Comparison of ENCODE assay signal across 30 cellular contexts in the genomic region with DNA sequence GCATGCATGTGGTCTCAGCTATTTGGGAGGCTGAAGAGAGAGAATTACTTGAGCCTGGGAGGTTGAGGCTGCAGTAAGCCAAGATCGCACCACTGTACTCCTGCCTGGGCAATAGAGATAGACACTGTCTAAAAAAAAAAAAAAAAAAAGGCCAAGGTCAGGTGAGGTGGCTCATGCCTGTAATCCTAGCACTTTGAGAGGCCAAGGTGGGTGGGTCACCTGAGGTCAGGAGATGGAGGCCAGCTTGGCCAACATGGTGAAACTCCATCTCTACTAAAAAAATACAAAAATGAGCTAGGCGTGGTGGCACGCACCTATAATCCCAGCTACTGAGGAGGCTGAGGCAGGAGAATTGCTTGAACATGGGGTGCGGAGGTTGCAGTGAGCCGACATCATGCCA. TPM values are rescaled to one million over a fixed set of nuclear protein-coding genes. Genes with fewer than 3 reads are reported as not detected.
A peak's percentile ranks its signal among the peaks of the same experiment; 100 is the strongest.
DNase-seq lines count a peak whose midpoint lies in the region; ATAC-seq, FAIRE-seq and TF ChIP-seq lines count a peak whose summit lies in the region.
"Had no signal": no experiment of that assay in that cellular context is flagged by ENCODE, and none has a peak within 500 bp of the region (broad histone marks: within the 10 kb centered on the region; RNA-seq: fewer than 3 reads in every experiment).

No MANE protein-coding gene starts in this region.

- H3K36me3 ChIP-seq in HepG2 (replicated peaks in 1 of 2; ENCODE audit: control insufficient read depth in 1 of 2, insufficient read depth in 2 of 2, low read length in 2 of 2) (no peaks in the 10 kb centered on the region), right lobe of liver (no peaks in the 10 kb centered on the region)
- H3K36me3 ChIP-seq: BE2C; BLaER1; BLaER1 treated with 17β-estradiol and CSF1 and Interleukin-3, amounts not matched to agents 10 nM and 100 nM had no signal

- 63% methylated on average over 5 of the region's 5 CpGs for WGBS in HepG2 (ENCODE audit: low lambda C conversion rate)
- WGBS in right lobe of liver (ENCODE audit: insufficient coverage, low coverage, low lambda C conversion rate, missing lambda C conversion rate) = 96% methylated on average over 3 of the region's 5 CpGs

- no peak overlapping the region for H3K9ac ChIP-seq in HepG2 (ENCODE audit: insufficient read depth, low read depth, low read length)
- H3K9ac ChIP-seq: BLaER1; BLaER1 treated with 17β-estradiol and CSF1 and Interleukin-3, amounts not matched to agents 10 nM and 100 nM had no signal

- no peak overlapping the region for H2AFZ ChIP-seq in HepG2 (ENCODE audit: low read length)

- CTCF ChIA-PET in HepG2 (lab: Yijun Ruan, JAX; ENCODE audit: low intra/inter-chr PET ratio, low total read pairs) = no interaction called here

- FAIRE-seq in HepG2 (lab: Jason Lieb, UNC) = no peak
- FAIRE-seq: A204.1, A549, D721Med had no signal

- no peak overlapping the region; the same call in 1 of the 2 replicates for H3K4me2 ChIP-seq in HepG2 (ENCODE audit: low read depth, low read length)
- H3K4me2 ChIP-seq: A549; BLaER1; BLaER1 treated with 17β-estradiol and CSF1 and Interleukin-3, amounts not matched to agents 10 nM and 100 nM had no signal

- in situ Hi-C loops in HepG2 (cut with HindIII; ENCODE audit: extremely low pct_ligation_motif_present, low pct_unique_long_range_greater_than_20kb) = no loop called here

- TF ChIP-seq POLR2A in HepG2 (IDR thresholded peaks at IDR 0.05; ENCODE audit: insufficient read depth in 1 of 2, low read depth in 2 of 2, low read length in 2 of 2) = no peak
- no peak for TF ChIP-seq POLR2A in right lobe of liver (IDR thresholded peaks at IDR 0.05)

- TF ChIP-seq EP300 in HepG2 (IDR thresholded peaks at IDR 0.05; ENCODE audit: low read depth in 2 of 2, low read length in 2 of 2) (0 out of 4 replicates have a peak, but pooled peaks of 1 of the 2 experiments have one; percentile 6), HepG2 (CRISPR knock-in tag; IDR thresholded peaks at IDR 0.05; ENCODE audit: borderline replicate concordance) (no peak)

- intact Hi-C loops in HepG2 (cut with micrococcal nuclease; ENCODE audit: unreplicated experiment) = no loop called here
- intact Hi-C loops in right lobe of liver (cut with DNase I) = no loop called here

- no peak overlapping the region for H3K4me3 ChIP-seq in HepG2 (replicated peaks in 1 of 3; ENCODE audit: insufficient read depth in 1 of 3, low read depth in 2 of 3, low read length in 3 of 3)
- H3K4me3 ChIP-seq in right lobe of liver = no peak overlapping the region
- H3K4me3 ChIP-seq: A549; BLaER1; BLaER1 treated with 17β-estradiol and CSF1 and Interleukin-3, amounts not matched to agents 10 nM and 100 nM had no signal

- H3K4me1 ChIP-seq in HepG2 (ENCODE audit: insufficient read depth, low read length) = peaks cover 50% of the 10 kb centered on the region
- H3K4me1 ChIP-seq in right lobe of liver = no peaks in the 10 kb centered on the region
- H3K4me1 ChIP-seq: A549, BE2C, BLaER1, Caco-2 had no signal

- POLR2A ChIA-PET in HepG2 (lab: Yijun Ruan, JAX) = interaction anchor here (1.3 kb wide), 1 partner anchor 15 kb away, joined by 4 read pairs; no protein-coding TSS in a partner anchor

- H3K27ac ChIP-seq in HepG2 (ENCODE audit: extremely low read length, insufficient read depth, low read length) (no peak overlapping the region), right lobe of liver (no peak overlapping the region)
- H3K27ac ChIP-seq: 22Rv1; A549; BLaER1; BLaER1 treated with 17β-estradiol and CSF1 and Interleukin-3, amounts not matched to agents 10 nM and 100 nM; C4-2B had no signal

- DNase-seq in HepG2 (ENCODE audit: low spot score) (no peak), right lobe of liver (no peak)
- DNase-seq: 8988T; ACHN; AML-193; BE2C; C1 segment of cervical spinal cord; Caco-2; Calu3; CD4-positive, alpha-beta memory T cell; CD4-positive, alpha-beta T cell; CD4-positive, CD25-positive, alpha-beta regulatory T cell; CD8-positive, alpha-beta memory T cell; CD8-positive, alpha-beta T cell; COR-L47; DMS 273 treated with DMSO at 0.1 percent for 48 hours; DMS153; DMS53; DMS79; DMS79 treated with DMSO at 0.1 percent for 48 hours; DND-41; EL had no signal

- TF ChIP-seq CTCF in HepG2 (CRISPR knock-in tag; IDR thresholded peaks at IDR 0.05) (no peak), right lobe of liver (IDR thresholded peaks at IDR 0.05) (no peak)

- no peaks in the 10 kb centered on the region for H3K9me3 ChIP-seq in HepG2 (ENCODE audit: low read length)
- no peaks in the 10 kb centered on the region for H3K9me3 ChIP-seq in right lobe of liver
- H3K9me3 ChIP-seq: BE2C, Caco-2 had no signal

- H3K27me3 ChIP-seq in HepG2 (ENCODE audit: control insufficient read depth in 1 of 2, insufficient read depth in 2 of 2, low read length in 2 of 2) (no peaks in the 10 kb centered on the region), right lobe of liver (no peaks in the 10 kb centered on the region)
- H3K27me3 ChIP-seq: BE2C; BLaER1; BLaER1 treated with 17β-estradiol and CSF1 and Interleukin-3, amounts not matched to agents 10 nM and 100 nM had no signal

- BruUV-seq in HepG2 (replicated peaks; lab: Mats Ljungman, UMichigan) = no TSS peak

- H3K79me2 ChIP-seq in HepG2 (ENCODE audit: insufficient read depth, low read length) = no peaks in the 10 kb centered on the region

- TF ChIP-seq RAD21 in HepG2 (CRISPR knock-in tag; IDR thresholded peaks at IDR 0.05) = no peak

- no peak; the same call in 2 of the 3 replicates for ATAC-seq in HepG2
- ATAC-seq in right lobe of liver = no peak
- ATAC-seq: A549; CD8-positive, alpha-beta T cell had no signal

- H4K20me1 ChIP-seq in HepG2 (ENCODE audit: insufficient read depth, low read length) = no peaks in the 10 kb centered on the region
- H4K20me1 ChIP-seq: BLaER1; BLaER1 treated with 17β-estradiol and CSF1 and Interleukin-3, amounts not matched to agents 10 nM and 100 nM had no signal

RNA-seq across cellular contexts. Expression of gene CORO1A, which starts 28.2 kb away (rescaled TPM):
- 5.4 and 6.5 TPM in 2 replicates for total RNA-seq in HepG2 (2016; rRNA removed; fragmentation: Illumina TruSeq; extraction: Trizol)
- total RNA-seq in HepG2 (2016; cell fraction: cytosol; rRNA removed; fragmentation: Illumina TruSeq; extraction: Trizol; ENCODE audit: low read depth) = 1.5 and 2.3 TPM in 2 replicates
- 5.9 and 7.5 TPM in 2 replicates for total RNA-seq in HepG2 (2016; cell fraction: insoluble cytoplasmic fraction; rRNA removed; fragmentation: Illumina TruSeq; extraction: Trizol)
- total RNA-seq in HepG2 (2016; cell fraction: membrane; rRNA removed; fragmentation: Illumina TruSeq; extraction: Trizol) = 2.0 and 3.3 TPM in 2 replicates
- 2.5 and 3.5 TPM in 2 replicates for total RNA-seq in HepG2 (2016; cell fraction: nucleus; rRNA removed; fragmentation: Illumina TruSeq; extraction: Trizol)
- 9.5 and 12.9 TPM in 2 replicates for polyA plus RNA-seq in HepG2 (2011; rRNA removed)
- polyA plus RNA-seq in HepG2 (2011; cell fraction: cytosol; rRNA removed) = 10.4 and 20.0 TPM in 2 replicates
- 13.6 and 19.0 TPM in 2 replicates for polyA plus RNA-seq in HepG2 (2011; cell fraction: nucleus; rRNA removed)
- 2.5 and 4.0 TPM in 2 replicates for polyA plus RNA-seq in HepG2 (2012)
- 1.6 TPM in 2 replicates for polyA plus RNA-seq in HepG2 (2016; cell fraction: cytosol; fragmentation: Illumina TruSeq; extraction: Trizol; ENCODE audit: low read depth)
- 7.6 and 10.2 TPM in 2 replicates for polyA plus RNA-seq in HepG2 (2016; cell fraction: insoluble cytoplasmic fraction; fragmentation: Illumina TruSeq; extraction: Trizol; ENCODE audit: low read depth)
- 1.9 and 2.1 TPM in 2 replicates for polyA plus RNA-seq in HepG2 (2016; cell fraction: membrane; fragmentation: Illumina TruSeq; extraction: Trizol; ENCODE audit: low read depth)
- 4.7 and 5.6 TPM in 2 replicates for polyA plus RNA-seq in HepG2 (2016; cell fraction: nucleus; fragmentation: Illumina TruSeq; extraction: Trizol; ENCODE audit: insufficient read depth, low read depth)
- polyA minus RNA-seq in HepG2 (2011; rRNA and poly(A)+ RNA removed; ENCODE audit: low replicate concordance) = 0.94 and 16.6 TPM in 2 replicates
- polyA minus RNA-seq in HepG2 (2011; cell fraction: cytosol; rRNA and poly(A)+ RNA removed) = 4.0 and 8.4 TPM in 2 replicates
- 1.5 and 1.8 TPM in 2 replicates for polyA minus RNA-seq in HepG2 (2011; cell fraction: nucleus; rRNA and poly(A)+ RNA removed)
- 10 to 100 TPM in 1 of 6 experiments, 1 to 10 TPM in 5; 7.0 to 15.2 (median 7.9) TPM for total RNA-seq in right lobe of liver

RNA-seq across cellular contexts. Expression of gene MAPK3, which starts 32.2 kb away (rescaled TPM):
- total RNA-seq in HepG2 (2016; rRNA removed; fragmentation: Illumina TruSeq; extraction: Trizol) (27.7 and 32.5 TPM in 2 replicates), right lobe of liver (10 to 100 TPM in 5 of 6 experiments, 1 to 10 TPM in 1; 7.4 to 24.1 (median 16.0) TPM)
- 24.4 and 27.2 TPM in 2 replicates for total RNA-seq in HepG2 (2016; cell fraction: cytosol; rRNA removed; fragmentation: Illumina TruSeq; extraction: Trizol; ENCODE audit: low read depth)
- total RNA-seq in HepG2 (2016; cell fraction: insoluble cytoplasmic fraction; rRNA removed; fragmentation: Illumina TruSeq; extraction: Trizol) = 27.3 and 33.3 TPM in 2 replicates
- 32.8 and 33.8 TPM in 2 replicates for total RNA-seq in HepG2 (2016; cell fraction: membrane; rRNA removed; fragmentation: Illumina TruSeq; extraction: Trizol)
- 12.2 and 14.0 TPM in 2 replicates for total RNA-seq in HepG2 (2016; cell fraction: nucleus; rRNA removed; fragmentation: Illumina TruSeq; extraction: Trizol)
- 168 and 206 TPM in 2 replicates for polyA plus RNA-seq in HepG2 (2011; rRNA removed)
- 105 and 131 TPM in 2 replicates for polyA plus RNA-seq in HepG2 (2011; cell fraction: cytosol; rRNA removed)
- polyA plus RNA-seq in HepG2 (2011; cell fraction: nucleus; rRNA removed) = 199 and 240 TPM in 2 replicates
- polyA plus RNA-seq in HepG2 (2012) = 81.8 and 84.6 TPM in 2 replicates
- 52.0 and 57.0 TPM in 2 replicates for polyA plus RNA-seq in HepG2 (2016; cell fraction: cytosol; fragmentation: Illumina TruSeq; extraction: Trizol; ENCODE audit: low read depth)
- 71.9 and 74.1 TPM in 2 replicates for polyA plus RNA-seq in HepG2 (2016; cell fraction: insoluble cytoplasmic fraction; fragmentation: Illumina TruSeq; extraction: Trizol; ENCODE audit: low read depth)
- polyA plus RNA-seq in HepG2 (2016; cell fraction: membrane; fragmentation: Illumina TruSeq; extraction: Trizol; ENCODE audit: low read depth) = 68.0 and 70.1 TPM in 2 replicates
- polyA plus RNA-seq in HepG2 (2016; cell fraction: nucleus; fragmentation: Illumina TruSeq; extraction: Trizol; ENCODE audit: insufficient read depth, low read depth) = 55.9 and 63.0 TPM in 2 replicates
- 46.5 and 80.5 TPM in 2 replicates for polyA minus RNA-seq in HepG2 (2011; rRNA and poly(A)+ RNA removed; ENCODE audit: low replicate concordance)
- 28.9 and 31.8 TPM in 2 replicates for polyA minus RNA-seq in HepG2 (2011; cell fraction: cytosol; rRNA and poly(A)+ RNA removed)
- 31.0 and 39.2 TPM in 2 replicates for polyA minus RNA-seq in HepG2 (2011; cell fraction: nucleus; rRNA and poly(A)+ RNA removed)

RNA-seq across cellular contexts. Expression of gene BOLA2B, which starts 38.3 kb away (rescaled TPM):
- total RNA-seq in HepG2 (2016; rRNA removed; fragmentation: Illumina TruSeq; extraction: Trizol) (295 and 354 TPM in 2 replicates), right lobe of liver (100 to 1,000 TPM in 1 of 6 experiments, 10 to 100 TPM in 5; 22.9 to 139 (median 25.6) TPM)
- total RNA-seq in HepG2 (2016; cell fraction: cytosol; rRNA removed; fragmentation: Illumina TruSeq; extraction: Trizol; ENCODE audit: low read depth) = 669 and 995 TPM in 2 replicates
- total RNA-seq in HepG2 (2016; cell fraction: insoluble cytoplasmic fraction; rRNA removed; fragmentation: Illumina TruSeq; extraction: Trizol) = 323 and 362 TPM in 2 replicates
- total RNA-seq in HepG2 (2016; cell fraction: membrane; rRNA removed; fragmentation: Illumina TruSeq; extraction: Trizol) = 463 and 614 TPM in 2 replicates
- total RNA-seq in HepG2 (2016; cell fraction: nucleus; rRNA removed; fragmentation: Illumina TruSeq; extraction: Trizol) = 105 and 119 TPM in 2 replicates
- polyA plus RNA-seq in HepG2 (2011; rRNA removed) = 63.8 and 97.0 TPM in 2 replicates
- polyA plus RNA-seq in HepG2 (2011; cell fraction: cytosol; rRNA removed) = 336 and 429 TPM in 2 replicates
- polyA plus RNA-seq in HepG2 (2011; cell fraction: nucleus; rRNA removed) = 218 and 326 TPM in 2 replicates
- polyA plus RNA-seq in HepG2 (2012) = 107 and 139 TPM in 2 replicates
- 602 and 1,024 TPM in 2 replicates for polyA plus RNA-seq in HepG2 (2016; cell fraction: cytosol; fragmentation: Illumina TruSeq; extraction: Trizol; ENCODE audit: low read depth)
- polyA plus RNA-seq in HepG2 (2016; cell fraction: insoluble cytoplasmic fraction; fragmentation: Illumina TruSeq; extraction: Trizol; ENCODE audit: low read depth) = 271 TPM in 2 replicates
- 365 and 503 TPM in 2 replicates for polyA plus RNA-seq in HepG2 (2016; cell fraction: membrane; fragmentation: Illumina TruSeq; extraction: Trizol; ENCODE audit: low read depth)
- polyA plus RNA-seq in HepG2 (2016; cell fraction: nucleus; fragmentation: Illumina TruSeq; extraction: Trizol; ENCODE audit: insufficient read depth, low read depth) = 177 and 200 TPM in 2 replicates
- 100 and 103 TPM in 2 replicates for polyA minus RNA-seq in HepG2 (2011; rRNA and poly(A)+ RNA removed; ENCODE audit: low replicate concordance)
- 30.2 and 37.1 TPM in 2 replicates for polyA minus RNA-seq in HepG2 (2011; cell fraction: cytosol; rRNA and poly(A)+ RNA removed)
- 5.9 and 8.1 TPM in 2 replicates for polyA minus RNA-seq in HepG2 (2011; cell fraction: nucleus; rRNA and poly(A)+ RNA removed)

RNA-seq across cellular contexts. Expression of gene SLX1A, which starts 38.5 kb away (rescaled TPM):
- total RNA-seq in HepG2 (2016; rRNA removed; fragmentation: Illumina TruSeq; extraction: Trizol) = 13.4 and 37.1 TPM in 2 replicates
- total RNA-seq in HepG2 (2016; cell fraction: cytosol; rRNA removed; fragmentation: Illumina TruSeq; extraction: Trizol; ENCODE audit: low read depth) = 16.4 and 16.8 TPM in 2 replicates
- total RNA-seq in HepG2 (2016; cell fraction: insoluble cytoplasmic fraction; rRNA removed; fragmentation: Illumina TruSeq; extraction: Trizol) = 19.5 and 33.4 TPM in 2 replicates
- 13.8 and 16.7 TPM in 2 replicates for total RNA-seq in HepG2 (2016; cell fraction: membrane; rRNA removed; fragmentation: Illumina TruSeq; extraction: Trizol)
- total RNA-seq in HepG2 (2016; cell fraction: nucleus; rRNA removed; fragmentation: Illumina TruSeq; extraction: Trizol) = 24.9 and 28.6 TPM in 2 replicates
- polyA plus RNA-seq in HepG2 (2011; rRNA removed) = 9.1 and 12.0 TPM in 2 replicates
- polyA plus RNA-seq in HepG2 (2011; cell fraction: cytosol; rRNA removed) = 9.7 and 26.5 TPM in 2 replicates
- polyA plus RNA-seq in HepG2 (2011; cell fraction: nucleus; rRNA removed) = 98.2 and 122 TPM in 2 replicates
- 29.1 and 36.0 TPM in 2 replicates for polyA plus RNA-seq in HepG2 (2012)
- polyA plus RNA-seq in HepG2 (2016; cell fraction: cytosol; fragmentation: Illumina TruSeq; extraction: Trizol; ENCODE audit: low read depth) = 10.3 and 14.9 TPM in 2 replicates
- polyA plus RNA-seq in HepG2 (2016; cell fraction: insoluble cytoplasmic fraction; fragmentation: Illumina TruSeq; extraction: Trizol; ENCODE audit: low read depth) = 4.6 and 8.2 TPM in 2 replicates
- 7.4 and 12.1 TPM in 2 replicates for polyA plus RNA-seq in HepG2 (2016; cell fraction: membrane; fragmentation: Illumina TruSeq; extraction: Trizol; ENCODE audit: low read depth)
- polyA plus RNA-seq in HepG2 (2016; cell fraction: nucleus; fragmentation: Illumina TruSeq; extraction: Trizol; ENCODE audit: insufficient read depth, low read depth) = 65.2 and 67.5 TPM in 2 replicates
- 5.1 and 5.8 TPM in 2 replicates for polyA minus RNA-seq in HepG2 (2011; rRNA and poly(A)+ RNA removed; ENCODE audit: low replicate concordance)
- polyA minus RNA-seq in HepG2 (2011; cell fraction: cytosol; rRNA and poly(A)+ RNA removed) = 15.7 and 17.4 TPM in 2 replicates
- 26.7 and 31.3 TPM in 2 replicates for polyA minus RNA-seq in HepG2 (2011; cell fraction: nucleus; rRNA and poly(A)+ RNA removed)
- total RNA-seq in right lobe of liver = 10 to 100 TPM; 15.5 to 83.2 (median 36.4) TPM

RNA-seq across cellular contexts. Expression of gene GDPD3, which starts 41.9 kb away (rescaled TPM):
- total RNA-seq in HepG2 (2016; rRNA removed; fragmentation: Illumina TruSeq; extraction: Trizol) = 14.3 and 20.6 TPM in 2 replicates
- total RNA-seq in HepG2 (2016; cell fraction: cytosol; rRNA removed; fragmentation: Illumina TruSeq; extraction: Trizol; ENCODE audit: low read depth) = 77.8 and 81.7 TPM in 2 replicates
- 18.6 and 20.5 TPM in 2 replicates for total RNA-seq in HepG2 (2016; cell fraction: insoluble cytoplasmic fraction; rRNA removed; fragmentation: Illumina TruSeq; extraction: Trizol)
- total RNA-seq in HepG2 (2016; cell fraction: membrane; rRNA removed; fragmentation: Illumina TruSeq; extraction: Trizol) = 48.3 and 54.4 TPM in 2 replicates
- total RNA-seq in HepG2 (2016; cell fraction: nucleus; rRNA removed; fragmentation: Illumina TruSeq; extraction: Trizol) = 7.6 and 12.3 TPM in 2 replicates
- 18.7 and 21.2 TPM in 2 replicates for polyA plus RNA-seq in HepG2 (2011; rRNA removed)
- 12.2 and 14.1 TPM in 2 replicates for polyA plus RNA-seq in HepG2 (2011; cell fraction: cytosol; rRNA removed)
- polyA plus RNA-seq in HepG2 (2011; cell fraction: nucleus; rRNA removed) = 55.4 and 67.8 TPM in 2 replicates
- 10.4 and 27.8 TPM in 2 replicates for polyA plus RNA-seq in HepG2 (2012)
- polyA plus RNA-seq in HepG2 (2016; cell fraction: cytosol; fragmentation: Illumina TruSeq; extraction: Trizol; ENCODE audit: low read depth) = 113 and 123 TPM in 2 replicates
- polyA plus RNA-seq in HepG2 (2016; cell fraction: insoluble cytoplasmic fraction; fragmentation: Illumina TruSeq; extraction: Trizol; ENCODE audit: low read depth) = 19.3 and 21.1 TPM in 2 replicates
- 79.9 and 83.9 TPM in 2 replicates for polyA plus RNA-seq in HepG2 (2016; cell fraction: membrane; fragmentation: Illumina TruSeq; extraction: Trizol; ENCODE audit: low read depth)
- polyA plus RNA-seq in HepG2 (2016; cell fraction: nucleus; fragmentation: Illumina TruSeq; extraction: Trizol; ENCODE audit: insufficient read depth, low read depth) = 23.3 and 24.8 TPM in 2 replicates
- 11.3 and 12.4 TPM in 2 replicates for polyA minus RNA-seq in HepG2 (2011; rRNA and poly(A)+ RNA removed; ENCODE audit: low replicate concordance)
- 4.6 and 9.4 TPM in 2 replicates for polyA minus RNA-seq in HepG2 (2011; cell fraction: cytosol; rRNA and poly(A)+ RNA removed)
- 8.9 and 9.7 TPM in 2 replicates for polyA minus RNA-seq in HepG2 (2011; cell fraction: nucleus; rRNA and poly(A)+ RNA removed)
- 1 to 10 TPM in 4 of 6 experiments, under 1 TPM in 1, not detected in 1; 0.19 to 2.3 (median 2.3) TPM for total RNA-seq in right lobe of liver
- polyA plus RNA-seq: CD14-positive monocyte; CD8-positive, alpha-beta memory T cell had no signal
